In the genomic region with DNA sequence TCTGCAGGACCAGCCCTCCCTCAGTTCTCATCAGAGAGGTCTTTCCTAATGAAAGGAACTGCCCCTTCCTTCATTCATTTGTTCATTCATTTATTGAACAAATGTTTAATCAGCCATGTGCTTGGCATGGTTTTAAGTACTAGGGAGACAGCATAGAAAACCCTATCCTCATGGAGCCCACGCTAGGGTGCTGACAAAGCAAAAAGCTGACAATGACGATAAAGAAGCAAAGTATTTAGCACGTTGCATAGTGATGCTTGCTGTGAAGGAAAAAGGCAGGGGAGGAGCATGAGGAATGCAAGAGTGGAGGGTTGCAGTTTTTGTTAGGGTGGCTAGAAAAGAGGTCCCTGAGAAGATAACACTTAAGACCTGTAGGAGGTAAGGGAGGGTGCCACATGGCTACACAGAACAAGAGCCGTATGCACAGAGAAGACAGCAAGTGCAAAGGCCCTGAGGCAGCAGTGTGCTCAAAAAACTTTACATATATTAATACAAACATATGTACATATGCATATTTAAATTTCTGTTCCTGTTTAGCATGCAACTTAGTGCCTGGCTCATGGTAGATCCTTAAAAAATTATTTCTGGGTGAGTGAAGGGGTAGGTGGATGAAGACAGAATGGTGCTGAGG, we compare ENCODE assay signal across 2 cellular contexts.
TF ChIP-seq lines count a peak whose summit lies in the region.

No MANE protein-coding gene starts in this region.

TF ChIP-seq in HepG2, 621 proteins besides CTCF, POLR2A, EP300 and RAD21 (continued from another document):
- TF ChIP-seq MAFF (IDR thresholded peaks at IDR 0.05; ENCODE audit: low read depth, low read length): peak; percentile 89
- peak; percentile 93 to 94 for TF ChIP-seq MAFK (conservative IDR thresholded peaks at IDR 0.05 in 1 of 2, IDR thresholded peaks at IDR 0.05 in 1 of 2; ENCODE audit: low read length in 2 of 2)
- no peak for TF ChIP-seq SOX6 (IDR thresholded peaks at IDR 0.05)
- TF ChIP-seq SOX6 (CRISPR knock-in tag; IDR thresholded peaks at IDR 0.05): no peak
- TF ChIP-seq ZNF253 (CRISPR knock-in tag; IDR thresholded peaks at IDR 0.05; ENCODE audit: borderline replicate concordance): no peak

TF ChIP-seq in K562, 482 proteins besides CTCF, POLR2A, EP300 and RAD21 (continued from another document):
- TF ChIP-seq ZNF778 (CRISPR knock-in tag; IDR thresholded peaks at IDR 0.05) (no peak), NR1H2 (CRISPR knock-in tag; IDR thresholded peaks at IDR 0.05) (no peak), ETV5 (CRISPR knock-in tag; IDR thresholded peaks at IDR 0.05; ENCODE audit: low read depth) (no peak), SP2 (IDR thresholded peaks at IDR 0.05; ENCODE audit: extremely low read depth, low read depth, low read length, poor library complexity, severe bottlenecking) (no peak), PML (IDR thresholded peaks at IDR 0.05; ENCODE audit: low read length) (no peak), C11orf30 (IDR thresholded peaks at IDR 0.05; ENCODE audit: low read depth) (peak; percentile 87), KDM1A (IDR thresholded peaks at IDR 0.05) (peak; percentile 18 to 35; a peak in 1 of 4 replicates), MXI1 (IDR thresholded peaks at IDR 0.05; ENCODE audit: low read depth, low read length) (no peak), ZFPM2 (CRISPR knock-in tag; IDR thresholded peaks at IDR 0.05) (no peak), ZZZ3 (IDR thresholded peaks at IDR 0.05) (no peak), ZNF699 (CRISPR knock-in tag; IDR thresholded peaks at IDR 0.05; ENCODE audit: insufficient replicate concordance) (no peak), RBM25 (IDR thresholded peaks at IDR 0.05; ENCODE audit: low read depth, low read length, severe bottlenecking) (peak; percentile 90), BCOR (IDR thresholded peaks at IDR 0.05) (peak; percentile 72; the same call in 1 of the 2 replicates), POU5F1 (IDR thresholded peaks at IDR 0.05; ENCODE audit: borderline replicate concordance, low read depth, low read length, partially characterized antibody) (no peak), SMARCA5 (IDR thresholded peaks at IDR 0.05) (peak; percentile 47; the same call in 1 of the 2 replicates), MAFK (IDR thresholded peaks at IDR 0.05; ENCODE audit: low read length) (peak; percentile 80), ZNF41 (CRISPR knock-in tag; conservative IDR thresholded peaks at IDR 0.05) (no peak), MAFF (IDR thresholded peaks at IDR 0.05; ENCODE audit: low read length) (peak; percentile 76)
